Comparison of ENCODE assay signal across 1 cellular context in the genomic region with DNA sequence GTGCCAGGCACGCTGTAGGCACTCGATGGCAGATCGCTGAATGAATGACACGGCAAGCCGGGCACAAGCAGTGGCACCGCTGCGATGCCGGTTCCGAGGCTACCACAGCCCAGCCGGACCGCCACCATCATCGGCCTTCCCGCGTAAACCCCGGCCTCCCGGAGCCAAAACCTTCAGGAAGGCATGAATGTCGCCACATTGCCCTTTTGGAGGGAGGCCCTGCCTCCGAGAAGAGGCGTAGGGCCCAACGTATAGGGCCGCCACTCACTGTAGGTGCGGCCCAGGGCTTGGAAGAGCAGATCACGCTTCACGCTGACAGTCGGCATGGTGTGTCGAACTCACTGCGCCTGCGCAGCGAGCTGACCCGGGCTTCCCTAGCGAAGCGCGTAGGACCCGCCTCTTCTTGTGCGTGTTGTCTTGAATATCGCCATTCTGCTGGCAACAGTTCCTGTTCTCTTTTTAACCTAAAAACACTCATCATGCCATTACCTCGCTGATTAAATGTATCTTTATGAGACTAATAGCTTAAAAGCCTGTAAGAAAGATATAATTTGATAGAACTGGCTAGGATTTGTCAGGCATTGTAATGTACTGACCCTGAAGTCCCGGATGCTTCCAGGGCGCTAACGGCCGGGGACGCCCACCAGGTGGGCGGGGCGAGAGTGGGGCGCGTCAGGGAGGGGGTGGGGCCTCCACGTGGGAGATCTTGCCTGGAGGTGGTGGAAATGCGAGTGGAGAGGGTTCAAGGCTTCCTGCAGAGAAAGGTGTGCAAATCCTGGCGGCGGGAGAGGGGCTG.
A peak's percentile ranks its signal among the peaks of the same experiment; 100 is the strongest.
TF ChIP-seq lines count a peak whose summit lies in the region.

A gene (minus strand): TSS at position 345 of the 796 bp plus-strand sequence. CDS start 19 bp downstream, at position 326.

TF ChIP-seq in K562, 482 proteins besides CTCF, POLR2A, EP300 and RAD21 (continued from another document):
- TF ChIP-seq ZNF76 (CRISPR knock-in tag; IDR thresholded peaks at IDR 0.05; ENCODE audit: borderline replicate concordance) (no peak), NFE2 (IDR thresholded peaks at IDR 0.05; ENCODE audit: low read depth) (peak; percentile 95), BHLHE40 (IDR thresholded peaks at IDR 0.05; ENCODE audit: low read length) (0 out of 2 replicates have a peak, but pooled peaks have one; percentile 26), TAF15 (IDR thresholded peaks at IDR 0.05; ENCODE audit: low read depth, low read length) (no peak), DNMT1 (IDR thresholded peaks at IDR 0.05) (no peak)
- TF ChIP-seq, protein P1, sequence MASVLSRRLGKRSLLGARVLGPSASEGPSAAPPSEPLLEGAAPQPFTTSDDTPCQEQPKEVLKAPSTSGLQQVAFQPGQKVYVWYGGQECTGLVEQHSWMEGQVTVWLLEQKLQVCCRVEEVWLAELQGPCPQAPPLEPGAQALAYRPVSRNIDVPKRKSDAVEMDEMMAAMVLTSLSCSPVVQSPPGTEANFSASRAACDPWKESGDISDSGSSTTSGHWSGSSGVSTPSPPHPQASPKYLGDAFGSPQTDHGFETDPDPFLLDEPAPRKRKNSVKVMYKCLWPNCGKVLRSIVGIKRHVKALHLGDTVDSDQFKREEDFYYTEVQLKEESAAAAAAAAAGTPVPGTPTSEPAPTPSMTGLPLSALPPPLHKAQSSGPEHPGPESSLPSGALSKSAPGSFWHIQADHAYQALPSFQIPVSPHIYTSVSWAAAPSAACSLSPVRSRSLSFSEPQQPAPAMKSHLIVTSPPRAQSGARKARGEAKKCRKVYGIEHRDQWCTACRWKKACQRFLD (CRISPR knock-in tag; IDR thresholded peaks at IDR 0.05), result 0 out of 2 replicates have a peak, but pooled peaks have one; percentile 34
- TF ChIP-seq, protein P2, sequence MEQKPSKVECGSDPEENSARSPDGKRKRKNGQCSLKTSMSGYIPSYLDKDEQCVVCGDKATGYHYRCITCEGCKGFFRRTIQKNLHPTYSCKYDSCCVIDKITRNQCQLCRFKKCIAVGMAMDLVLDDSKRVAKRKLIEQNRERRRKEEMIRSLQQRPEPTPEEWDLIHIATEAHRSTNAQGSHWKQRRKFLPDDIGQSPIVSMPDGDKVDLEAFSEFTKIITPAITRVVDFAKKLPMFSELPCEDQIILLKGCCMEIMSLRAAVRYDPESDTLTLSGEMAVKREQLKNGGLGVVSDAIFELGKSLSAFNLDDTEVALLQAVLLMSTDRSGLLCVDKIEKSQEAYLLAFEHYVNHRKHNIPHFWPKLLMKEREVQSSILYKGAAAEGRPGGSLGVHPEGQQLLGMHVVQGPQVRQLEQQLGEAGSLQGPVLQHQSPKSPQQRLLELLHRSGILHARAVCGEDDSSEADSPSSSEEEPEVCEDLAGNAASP (IDR thresholded peaks at IDR 0.05), result no peak
- TF ChIP-seq, protein P3, sequence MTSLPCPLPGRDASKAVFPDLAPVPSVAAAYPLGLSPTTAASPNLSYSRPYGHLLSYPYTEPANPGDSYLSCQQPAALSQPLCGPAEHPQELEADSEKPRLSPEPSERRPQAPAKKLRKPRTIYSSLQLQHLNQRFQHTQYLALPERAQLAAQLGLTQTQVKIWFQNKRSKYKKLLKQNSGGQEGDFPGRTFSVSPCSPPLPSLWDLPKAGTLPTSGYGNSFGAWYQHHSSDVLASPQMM (CRISPR knock-in tag; IDR thresholded peaks at IDR 0.05), result no peak
